ENCODE assay signal across 8 cellular contexts in the genomic region with DNA sequence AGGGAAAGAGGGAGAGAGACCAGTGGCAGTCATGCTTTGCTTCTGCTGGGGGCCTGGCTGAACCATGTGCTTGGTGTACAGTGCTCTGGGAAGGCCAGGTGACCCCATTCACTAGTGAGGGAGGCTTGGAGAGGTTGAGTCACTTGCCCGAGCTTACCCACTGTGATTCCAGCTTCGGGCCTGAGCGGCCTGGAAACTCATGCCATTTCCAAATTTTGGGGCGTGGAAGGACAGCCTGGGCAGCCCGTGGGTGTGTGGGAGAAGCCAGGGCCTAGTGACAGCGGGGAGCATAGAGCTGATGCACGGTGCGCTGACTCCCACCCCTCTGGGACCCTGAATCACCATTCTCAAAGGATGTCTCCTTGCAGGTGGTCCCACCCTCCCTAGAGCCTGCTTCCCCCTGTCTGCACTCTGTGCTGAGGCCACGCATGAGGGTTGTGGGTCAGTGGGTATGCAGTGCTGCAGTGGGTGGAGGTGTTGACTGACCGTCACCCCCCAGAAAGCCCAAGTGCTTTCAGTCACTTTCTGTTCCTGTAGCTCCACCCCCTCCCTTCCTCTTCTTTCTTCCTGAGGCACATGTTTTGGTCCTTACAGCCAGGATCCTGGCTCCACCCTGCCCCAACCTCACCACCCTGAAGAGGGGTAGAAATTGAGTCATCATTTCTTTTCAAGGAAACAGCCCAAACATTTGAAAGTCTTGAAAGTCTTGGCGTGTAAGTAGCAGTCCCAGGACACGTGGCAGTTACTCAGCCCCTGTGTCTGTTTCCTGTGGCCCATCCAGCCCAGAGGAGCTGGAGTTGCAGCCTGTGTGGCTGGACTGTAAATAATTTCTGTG. TPM values are rescaled to one million over a fixed set of nuclear protein-coding genes. Genes with fewer than 3 reads are reported as not detected.
A peak's percentile ranks its signal among the peaks of the same experiment; 100 is the strongest.
DNase-seq lines count a peak whose midpoint lies in the region; ATAC-seq, FAIRE-seq and TF ChIP-seq lines count a peak whose summit lies in the region.

No MANE protein-coding gene starts in this region.

- H3K4me3 ChIP-seq in right atrium auricular region = no peak overlapping the region

- FAIRE-seq in GM12892 (lab: Jason Lieb, UNC) = peak; percentile 92

- H3K36me3 ChIP-seq in right atrium auricular region = peaks cover 3% of the 10 kb centered on the region

- H3K27me3 ChIP-seq in right atrium auricular region = no peaks in the 10 kb centered on the region

- peaks cover 0 to 76% of the 10 kb centered on the region in 2 donors for H3K4me1 ChIP-seq in right atrium auricular region

- no peaks in the 10 kb centered on the region for H3K9me3 ChIP-seq in right atrium auricular region

- no peak for TF ChIP-seq CTCF in right atrium auricular region (IDR thresholded peaks at IDR 0.05)

- peak overlapping the region; percentile 71 to 88 for H3K27ac ChIP-seq in right atrium auricular region

- peak; percentile 39 for ATAC-seq in HG02588 (IDR thresholded peaks at IDR 0.05; ENCODE audit: unreplicated experiment)

- TF ChIP-seq POLR2A in GM12892 (IDR thresholded peaks at IDR 0.05; ENCODE audit: low read depth, low read length) = peak; percentile 63

- DNase-seq in GM12892 (ENCODE audit: insufficient read length) (peak; percentile 54), NOMO-1 treated with dmso at 0.1 percent for 144 hours (lab: John Stamatoyannopoulos, UW; ENCODE audit: unreplicated experiment) (peak; percentile 85), right atrium auricular region (ENCODE audit: low spot score) (peak; percentile 93), NCI-H526 (lab: John Stamatoyannopoulos, UW) (no peak), DMS114 treated with DMSO at 0.1 percent for 48 hours (lab: John Stamatoyannopoulos, UW; ENCODE audit: unreplicated experiment) (no peak)
- DNase-seq in activated naive CD4-positive, alpha-beta T cell treated with anti-CD3 and anti-CD28 coated beads, Interleukin-2, amount 50 U/mL, for 16 hours = peak; percentile 52
- DNase-seq in stimulated activated CD4-positive, alpha-beta T cell treated with anti-CD3 and anti-CD28 coated beads, Interleukin-12 subunit alpha, Interleukin-12 subunit beta, amount 100 ng/mL, for 48 hours (ENCODE audit: low read depth in 2 of 3, low spot score in 1 of 3) = peak; percentile 51 to 60 (median 60)

RNA-seq across cellular contexts. Expression of a gene that starts 43.8 kb away (rescaled TPM):
- 16.0 TPM for polyA plus RNA-seq in GM12892 (2012; ENCODE audit: missing spikeins)
- total RNA-seq in right atrium auricular region = 10 to 100 TPM in 1 of 2 donors, 1 to 10 TPM in 1; 5.8 to 11.2 TPM

Comparison
In these comparisons a context has a peak if more than half of its experiments do, and no peak if none do; other contexts are left out.
1. DNase-seq: peak in GM12892 (single experiment), NOMO-1 treated with dmso at 0.1 percent for 144 hours (single experiment), activated naive CD4-positive, alpha-beta T cell treated with anti-CD3 and anti-CD28 coated beads, Interleukin-2, amount 50 U/mL, for 16 hours (single experiment), right atrium auricular region (single experiment) and stimulated activated CD4-positive, alpha-beta T cell treated with anti-CD3 and anti-CD28 coated beads, Interleukin-12 subunit alpha, Interleukin-12 subunit beta, amount 100 ng/mL, for 48 hours (3 of 3); none in NCI-H526 (0 of 2) and DMS114 treated with DMSO at 0.1 percent for 48 hours (single experiment).